In genomic region chr2:150134223-150134858, GRCh38 we compare ENCODE assay signal across 18 cellular contexts.
DNase-seq lines count a peak whose midpoint lies in the region; ATAC-seq and TF ChIP-seq lines count a peak whose summit lies in the region.
"Had no signal": no experiment of that assay in that cellular context is flagged by ENCODE, and none has a peak within 500 bp of the region (broad histone marks: within the 10 kb centered on the region; RNA-seq: fewer than 3 reads in every experiment).

No MANE protein-coding gene starts in this region.

- no peaks in the 10 kb centered on the region for H3K27me3 Mint-ChIP-seq in activated T-helper 1 cell treated with anti-CD3 and anti-CD28 coated beads, Interleukin-12 subunit alpha, Interleukin-12 subunit beta, Interleukin-2, Interleukin-4 antibody, amounts not matched to agents 30 ng/mL and 10 ng/mL and 1 ng/mL, durations not matched to agents 14 hours and 24 hours and 36 hours (ENCODE audit: insufficient read depth)
- peaks cover 3% of the 10 kb centered on the region for H3K27me3 Mint-ChIP-seq in neural progenitor cell (ENCODE audit: insufficient read depth, low read depth)

- DNase-seq in AG08395 (ENCODE audit: low spot score): peak; percentile 40
- DNase-seq in Jurkat, Clone E6-1 (ENCODE audit: low read depth, low spot score): peak; percentile 6
- peak; percentile 58 for DNase-seq in astrocyte of the spinal cord (ENCODE audit: low read depth, low spot score)
- DNase-seq in iris pigment epithelial cell (ENCODE audit: low read depth): peak; percentile 54
- no peak for DNase-seq in right cardiac atrium
- no peak for DNase-seq in activated T-helper 1 cell treated with anti-CD3 and anti-CD28 coated beads, Interleukin-12 subunit alpha, Interleukin-12 subunit beta, Interleukin-2, Interleukin-4 antibody, amounts not matched to agents 30 ng/mL and 10 ng/mL and 1 ng/mL, durations not matched to agents 14 hours and 24 hours and 36 hours (ENCODE audit: low spot score)
- DNase-seq in neural progenitor cell (ENCODE audit: low spot score): no peak
- DNase-seq in RWPE1 (ENCODE audit: low spot score): no peak
- DNase-seq: activated naive CD4-positive, alpha-beta T cell treated with anti-CD3 and anti-CD28 coated beads for 36 hours; COR-L47; GDM1; H7; NCI-H1436 treated with DMSO at 0.1 percent for 48 hours had no signal

- no peaks in the 10 kb centered on the region for H3K36me3 ChIP-seq in neural progenitor cell
- H3K36me3 ChIP-seq: breast epithelium, gastroesophageal sphincter had no signal

- no peak overlapping the region for H2AFZ ChIP-seq in neural progenitor cell (replicated peaks)

- no peak overlapping the region for H3K4me3 ChIP-seq in Jurkat, Clone E6-1 (ENCODE audit: low read length)
- H3K4me3 ChIP-seq in astrocyte of the spinal cord (ENCODE audit: low read depth, low read length): no peak overlapping the region
- no peak overlapping the region for H3K4me3 ChIP-seq in right cardiac atrium (ENCODE audit: low read length)
- no peak overlapping the region for H3K4me3 ChIP-seq in neural progenitor cell
- H3K4me3 ChIP-seq: breast epithelium, gastroesophageal sphincter, lung, SK-N-MC had no signal

- no peak overlapping the region for H3K27ac Mint-ChIP-seq in activated T-helper 1 cell treated with anti-CD3 and anti-CD28 coated beads, Interleukin-12 subunit alpha, Interleukin-12 subunit beta, Interleukin-2, Interleukin-4 antibody, amounts not matched to agents 30 ng/mL and 10 ng/mL and 1 ng/mL, durations not matched to agents 14 hours and 24 hours and 36 hours
- no peak overlapping the region for H3K27ac Mint-ChIP-seq in neural progenitor cell
- H3K27ac Mint-ChIP-seq: activated CD4-positive, alpha-beta T cell treated with anti-CD3 and anti-CD28 coated beads for 36 hours; activated naive CD4-positive, alpha-beta T cell treated with anti-CD3 and anti-CD28 coated beads for 36 hours had no signal

- no peak overlapping the region for H3K9ac ChIP-seq in neural progenitor cell

- intact Hi-C loops in right cardiac atrium (cut with DNase I): no loop called here
- intact Hi-C loops in activated T-helper 1 cell treated with anti-CD3 and anti-CD28 coated beads, Interleukin-12 subunit alpha, Interleukin-12 subunit beta, Interleukin-2, Interleukin-4 antibody, amounts not matched to agents 30 ng/mL and 10 ng/mL and 1 ng/mL, durations not matched to agents 14 hours and 24 hours and 36 hours (cut with micrococcal nuclease): no loop called here

- H3K79me2 ChIP-seq in neural progenitor cell (ENCODE audit: low read depth): no peaks in the 10 kb centered on the region

- in situ Hi-C loops in astrocyte of the spinal cord (cut with HindIII; ENCODE audit: low sequenced_read_pairs): no loop called here

- H3K4me1 ChIP-seq in right cardiac atrium (ENCODE audit: control insufficient read depth, insufficient read depth, low read length): no peaks in the 10 kb centered on the region
- H3K4me1 ChIP-seq in neural progenitor cell: no peaks in the 10 kb centered on the region
- H3K4me1 ChIP-seq: breast epithelium, gastroesophageal sphincter had no signal

- TF ChIP-seq CTCF in astrocyte of the spinal cord (IDR thresholded peaks at IDR 0.05; ENCODE audit: low read depth, low read length): no peak
- TF ChIP-seq CTCF in neural progenitor cell (IDR thresholded peaks at IDR 0.05): no peak
- no peak for TF ChIP-seq CTCF in RWPE1 (conservative IDR thresholded peaks at IDR 0.05; ENCODE audit: low read depth)

- no peaks in the 10 kb centered on the region for H3K27me3 ChIP-seq in right cardiac atrium (ENCODE audit: control insufficient read depth, insufficient read depth)
- no peaks in the 10 kb centered on the region for H3K27me3 ChIP-seq in neural progenitor cell
- H3K27me3 ChIP-seq: breast epithelium, gastroesophageal sphincter had no signal

- no peaks in the 10 kb centered on the region for H3K36me3 Mint-ChIP-seq in activated T-helper 1 cell treated with anti-CD3 and anti-CD28 coated beads, Interleukin-12 subunit alpha, Interleukin-12 subunit beta, Interleukin-2, Interleukin-4 antibody, amounts not matched to agents 30 ng/mL and 10 ng/mL and 1 ng/mL, durations not matched to agents 14 hours and 24 hours and 36 hours (ENCODE audit: low read depth)
- H3K36me3 Mint-ChIP-seq in neural progenitor cell: no peaks in the 10 kb centered on the region

- H3K4me1 Mint-ChIP-seq in activated T-helper 1 cell treated with anti-CD3 and anti-CD28 coated beads, Interleukin-12 subunit alpha, Interleukin-12 subunit beta, Interleukin-2, Interleukin-4 antibody, amounts not matched to agents 30 ng/mL and 10 ng/mL and 1 ng/mL, durations not matched to agents 14 hours and 24 hours and 36 hours (ENCODE audit: low read depth): no peaks in the 10 kb centered on the region
- H3K4me1 Mint-ChIP-seq in neural progenitor cell: peaks cover 13% of the 10 kb centered on the region
- H3K4me1 Mint-ChIP-seq: activated CD4-positive, alpha-beta T cell treated with anti-CD3 and anti-CD28 coated beads for 36 hours had no signal

- no peaks in the 10 kb centered on the region for H4K20me1 ChIP-seq in neural progenitor cell (ENCODE audit: low read depth)

- POLR2A ChIA-PET in RWPE1 (lab: Yijun Ruan, JAX; ENCODE audit: low non-redundant PET): no interaction called here

- no peak overlapping the region for H3K4me2 ChIP-seq in neural progenitor cell

- CTCF ChIA-PET in RWPE1 (lab: Yijun Ruan, JAX): no interaction called here

- no peak overlapping the region for H3K4me3 Mint-ChIP-seq in activated T-helper 1 cell treated with anti-CD3 and anti-CD28 coated beads, Interleukin-12 subunit alpha, Interleukin-12 subunit beta, Interleukin-2, Interleukin-4 antibody, amounts not matched to agents 30 ng/mL and 10 ng/mL and 1 ng/mL, durations not matched to agents 14 hours and 24 hours and 36 hours
- H3K4me3 Mint-ChIP-seq in neural progenitor cell: no peak overlapping the region
- H3K4me3 Mint-ChIP-seq: activated CD4-positive, alpha-beta T cell treated with anti-CD3 and anti-CD28 coated beads for 36 hours; activated naive CD4-positive, alpha-beta T cell treated with anti-CD3 and anti-CD28 coated beads for 36 hours had no signal

- H3F3A ChIP-seq in neural progenitor cell (ENCODE audit: low read depth): no peaks in the 10 kb centered on the region

- ATAC-seq in right cardiac atrium: no peak
- ATAC-seq: gastroesophageal sphincter had no signal

- H3K9me3 Mint-ChIP-seq in activated T-helper 1 cell treated with anti-CD3 and anti-CD28 coated beads, Interleukin-12 subunit alpha, Interleukin-12 subunit beta, Interleukin-2, Interleukin-4 antibody, amounts not matched to agents 30 ng/mL and 10 ng/mL and 1 ng/mL, durations not matched to agents 14 hours and 24 hours and 36 hours: peaks cover 4% of the 10 kb centered on the region
- H3K9me3 Mint-ChIP-seq in neural progenitor cell: no peaks in the 10 kb centered on the region

- no peak overlapping the region for H3K27ac ChIP-seq in right cardiac atrium (ENCODE audit: low read length)
- no peak overlapping the region for H3K27ac ChIP-seq in neural progenitor cell
- H3K27ac ChIP-seq in RWPE1: no peak overlapping the region
- H3K27ac ChIP-seq: breast epithelium, gastroesophageal sphincter, SK-N-MC had no signal

- H3K9me3 ChIP-seq in right cardiac atrium (ENCODE audit: control insufficient read depth, low read length) (no peaks in the 10 kb centered on the region), neural progenitor cell (ENCODE audit: low read depth) (no peaks in the 10 kb centered on the region)
- H3K9me3 ChIP-seq: breast epithelium, gastroesophageal sphincter had no signal

- 74% methylated on average over 6 of the region's 6 CpGs for whole genome bisulfite sequencing in right cardiac atrium

Comparison
In these comparisons a context has a peak if more than half of its experiments do, and no peak if none do; other contexts are left out.
1. DNase-seq: peak in AG08395 (single experiment), Jurkat, Clone E6-1 (single experiment), astrocyte of the spinal cord (single experiment) and iris pigment epithelial cell (single experiment); none in right cardiac atrium (0 of 3), activated T-helper 1 cell treated with anti-CD3 and anti-CD28 coated beads, Interleukin-12 subunit alpha, Interleukin-12 subunit beta, Interleukin-2, Interleukin-4 antibody, amounts not matched to agents 30 ng/mL and 10 ng/mL and 1 ng/mL, durations not matched to agents 14 hours and 24 hours and 36 hours (single experiment), neural progenitor cell (single experiment) and RWPE1 (single experiment).